In genomic region chr6:158027590-158028285, GRCh38 we compare ENCODE assay signal across 9 cellular contexts. TPM values are rescaled to one million over a fixed set of nuclear protein-coding genes. Genes with fewer than 3 reads are reported as not detected.
A peak's percentile ranks its signal among the peaks of the same experiment; 100 is the strongest.
DNase-seq lines count a peak whose midpoint lies in the region; ATAC-seq and TF ChIP-seq lines count a peak whose summit lies in the region.
"Had no signal": no experiment of that assay in that cellular context is flagged by ENCODE, and none has a peak within 500 bp of the region (broad histone marks: within the 10 kb centered on the region; RNA-seq: fewer than 3 reads in every experiment).

No MANE protein-coding gene starts in this region.

- H4K8ac ChIP-seq in IMR-90 (ENCODE audit: low read depth in 2 of 2, low read length in 2 of 2) = peak overlapping the region; percentile 64 to 91

- peak overlapping the region; percentile 84 for H3K14ac ChIP-seq in IMR-90 (replicated peaks; ENCODE audit: low read depth, low read length)

- no peaks in the 10 kb centered on the region for H3K27me3 Mint-ChIP-seq in chondrocyte (ENCODE audit: low read depth)
- no peaks in the 10 kb centered on the region for H3K27me3 Mint-ChIP-seq in naive thymus-derived CD8-positive, alpha-beta T cell

- H3K4me3 Mint-ChIP-seq in chondrocyte (ENCODE audit: unreplicated experiment) = no peak overlapping the region
- H3K4me3 Mint-ChIP-seq in naive thymus-derived CD8-positive, alpha-beta T cell = peak overlapping the region in 8 of 10 donors; percentile 4 to 86 (median 68)

- H4K91ac ChIP-seq in IMR-90 (ENCODE audit: insufficient read depth, low read depth, low read length) = peak overlapping the region; percentile 78

- H2AFZ ChIP-seq in IMR-90 (replicated peaks; ENCODE audit: low read length, poor library complexity) = peak overlapping the region; percentile 47

- TF ChIP-seq RAD21 in IMR-90 (IDR thresholded peaks at IDR 0.05; ENCODE audit: low read length) = no peak

- H3K9me1 ChIP-seq in IMR-90 (ENCODE audit: insufficient read depth, low read length) = peaks cover 28% of the 10 kb centered on the region

- H2BK5ac ChIP-seq in IMR-90 (ENCODE audit: low read depth, low read length, poor library complexity, severe bottlenecking) = peak overlapping the region; percentile 98

- no peak for TF ChIP-seq POLR2A in IMR-90 (IDR thresholded peaks at IDR 0.05; ENCODE audit: low read depth, low read length)

- H3K18ac ChIP-seq in IMR-90 (ENCODE audit: low read depth, low read length) = peak overlapping the region; percentile 24; the same call in 1 of the 2 replicates

- peaks cover 1% of the 10 kb centered on the region for H3K36me3 Mint-ChIP-seq in chondrocyte (ENCODE audit: low read depth)
- H3K36me3 Mint-ChIP-seq in naive thymus-derived CD8-positive, alpha-beta T cell = peaks cover 0 to 3% (median 0%) of the 10 kb centered on the region in 3 donors

- dilution Hi-C loops in IMR-90 (cut with HindIII; ENCODE audit: low sequenced_read_pairs, unreplicated experiment) = no loop called here

- H2BK20ac ChIP-seq in IMR-90 (ENCODE audit: low read depth, low read length) = peak overlapping the region; percentile 95

- peak overlapping the region; percentile 99 for H2AK5ac ChIP-seq in IMR-90 (ENCODE audit: low read depth, low read length)

- BruUV-seq in A673 (replicated peaks; lab: Mats Ljungman, UMichigan) (no TSS peak), IMR-90 (replicated peaks; lab: Mats Ljungman, UMichigan) (no TSS peak)

- H3K9ac ChIP-seq in IMR-90 (ENCODE audit: low read depth, low read length) = no peak overlapping the region
- H3K9ac ChIP-seq in colonic mucosa (ENCODE audit: low read depth in 2 of 2, low read length in 2 of 2) = no peak overlapping the region

- H3K4me3 ChIP-seq in A673 (ENCODE audit: low read depth, low read length, poor library complexity, severe bottlenecking) (no peak overlapping the region), IMR-90 (ENCODE audit: insufficient read depth, low read depth, low read length) (no peak overlapping the region), colonic mucosa (no peak overlapping the region)

- peak overlapping the region; percentile 99 for H2AK9ac ChIP-seq in IMR-90 (replicated peaks; ENCODE audit: low read depth, low read length, poor library complexity)

- H2BK15ac ChIP-seq in IMR-90 (ENCODE audit: low read depth, low read length) = peak overlapping the region; percentile 82; the same call in 2 of the 3 replicates

- no peaks in the 10 kb centered on the region for H4K20me1 ChIP-seq in IMR-90 (ENCODE audit: insufficient read depth, low read length)

- H3K79me1 ChIP-seq in IMR-90 (ENCODE audit: low read depth in 1 of 2, low read length in 2 of 2) = peaks cover 29 to 86% of the 10 kb centered on the region in 2 experiments

- ATAC-seq in IMR-90 (ENCODE audit: low read depth) = no peak
- no peak for ATAC-seq in naive thymus-derived CD8-positive, alpha-beta T cell

- H3K4me2 ChIP-seq in IMR-90 (ENCODE audit: low read depth, low read length) = no peak overlapping the region

- no peaks in the 10 kb centered on the region for H3K9me3 Mint-ChIP-seq in chondrocyte (ENCODE audit: low read depth)
- H3K9me3 Mint-ChIP-seq in naive thymus-derived CD8-positive, alpha-beta T cell = no peaks in the 10 kb centered on the region

- WGBS in IMR-90 (ENCODE audit: extremely low coverage in 2 of 2, insufficient read length in 1 of 2), 2 experiments = 81% methylated on average over 19 of the region's 22 CpGs; no CpG with 5 or more reads in 1 of the 2 experiments

- H3K36me3 ChIP-seq in A673 (ENCODE audit: insufficient read depth, low read length, poor library complexity, severe bottlenecking) = peaks cover 5% of the 10 kb centered on the region
- peaks cover 7% of the 10 kb centered on the region for H3K36me3 ChIP-seq in IMR-90 (ENCODE audit: control insufficient read depth, insufficient read depth, low read length)
- H3K36me3 ChIP-seq in colonic mucosa = no peaks in the 10 kb centered on the region

- H3K4me1 Mint-ChIP-seq in chondrocyte (ENCODE audit: low read depth) = peaks cover 69% of the 10 kb centered on the region
- peaks cover 34 to 52% (median 49%) of the 10 kb centered on the region in 4 donors for H3K4me1 Mint-ChIP-seq in naive thymus-derived CD8-positive, alpha-beta T cell

- CTCF ChIA-PET in A673 (lab: Charles Lee) (no interaction called here), IMR-90 (lab: Yijun Ruan, JAX) (no interaction called here)

- no peaks in the 10 kb centered on the region for H3K9me3 ChIP-seq in A673 (ENCODE audit: low read depth, low read length, poor library complexity, severe bottlenecking)
- H3K9me3 ChIP-seq in IMR-90 (ENCODE audit: control insufficient read depth, insufficient read depth, low read length) = no peaks in the 10 kb centered on the region
- H3K9me3 ChIP-seq in colonic mucosa = no peaks in the 10 kb centered on the region

- H4K5ac ChIP-seq in IMR-90 (ENCODE audit: low read depth, low read length) = peak overlapping the region; percentile 72

- no peak for TF ChIP-seq CTCF in A673 (conservative IDR thresholded peaks at IDR 0.05; ENCODE audit: low read depth, low read length)
- no peak for TF ChIP-seq CTCF in IMR-90 (conservative IDR thresholded peaks at IDR 0.05; ENCODE audit: low read depth, low read length)
- no peak for TF ChIP-seq CTCF in chondrocyte (IDR thresholded peaks at IDR 0.05)
- no peak for TF ChIP-seq CTCF in colonic mucosa (IDR thresholded peaks at IDR 0.05)

- peak overlapping the region; percentile 99 for H3K27ac Mint-ChIP-seq in chondrocyte (ENCODE audit: unreplicated experiment)
- peak overlapping the region; percentile 90 to 99 (median 98) for H3K27ac Mint-ChIP-seq in naive thymus-derived CD8-positive, alpha-beta T cell

- H3K4me1 ChIP-seq in A673 (ENCODE audit: insufficient read depth, low read length, poor library complexity, severe bottlenecking) (peaks cover 45% of the 10 kb centered on the region), IMR-90 (ENCODE audit: control insufficient read depth, insufficient read depth, low read length) (peaks cover 49% of the 10 kb centered on the region), colonic mucosa (peaks cover 12% of the 10 kb centered on the region)

- H3K27me3 ChIP-seq in A673 (replicated peaks; ENCODE audit: insufficient read depth, low read depth, low read length, poor library complexity) (no peaks in the 10 kb centered on the region), IMR-90 (ENCODE audit: control insufficient read depth, insufficient read depth, low read length) (no peaks in the 10 kb centered on the region), colonic mucosa (no peaks in the 10 kb centered on the region)

- peak overlapping the region; percentile 97 for H2BK120ac ChIP-seq in IMR-90 (ENCODE audit: low read depth, low read length)

- DNase-seq in A673 (ENCODE audit: low spot score) (no peak), IMR-90 (no peak), chondrocyte (ENCODE audit: low spot score) (peak; percentile 72), colonic mucosa (no peak), NCI-H2029 (lab: John Stamatoyannopoulos, UW) (no peak), NCI-H510A (lab: John Stamatoyannopoulos, UW) (no peak), SW480 (ENCODE audit: low spot score) (no peak)
- no peak for DNase-seq in naive thymus-derived CD8-positive, alpha-beta T cell
- DNase-seq: DMS153 had no signal

- no peak overlapping the region for H3K56ac ChIP-seq in IMR-90 (ENCODE audit: extremely low read depth, insufficient read depth, low read length)

- H3K23ac ChIP-seq in IMR-90 (ENCODE audit: low read depth, low read length) = peak overlapping the region; percentile 75

- in situ Hi-C loops in IMR-90 (cut with MboI; ENCODE audit: low sequenced_read_pairs) = no loop called here

- H3K4ac ChIP-seq in IMR-90 (ENCODE audit: low read depth, low read length) = peak overlapping the region; percentile 98

- POLR2A ChIA-PET in A673 (lab: Charles Lee; ENCODE audit: low non-redundant PET) = no interaction called here
- POLR2A ChIA-PET in IMR-90 (lab: Charles Lee; ENCODE audit: unreplicated experiment) = no interaction called here
- POLR2A ChIA-PET in naive thymus-derived CD8-positive, alpha-beta T cell (lab: Charles Lee) = interaction anchor here (1.5 kb wide), 1 partner anchor 46 kb away, joined by 4 read pairs; the partner anchor contains the start of gene SYNJ2

- intact Hi-C loops in A673 (cut with micrococcal nuclease; ENCODE audit: unreplicated experiment) (loop anchor here (5.0 kb wide), 1 partner anchor 45 kb away; the partner anchor contains the start of gene SYNJ2), IMR-90 (cut with micrococcal nuclease) (loop anchor here (2.0 kb wide), 1 partner anchor 13 kb away; no protein-coding TSS in a partner anchor), colonic mucosa (cut with DNase I) (no loop called here)

- H3K27ac ChIP-seq in A673 (ENCODE audit: low read depth, low read length, poor library complexity, severe bottlenecking) (peak overlapping the region; percentile 72), IMR-90 (ENCODE audit: insufficient read depth, low read length) (peak overlapping the region; percentile 93), colonic mucosa (no peak overlapping the region)

TF ChIP-seq in IMR-90, 13 proteins besides CTCF, POLR2A, EP300 and RAD21 (continues in another document):
- no peak for TF ChIP-seq CEBPB (IDR thresholded peaks at IDR 0.05; ENCODE audit: low read depth, low read length)
- TF ChIP-seq RCOR1 (IDR thresholded peaks at IDR 0.05; ENCODE audit: insufficient replicate concordance, low read length) = no peak
- TF ChIP-seq SMC3 (IDR thresholded peaks at IDR 0.05; ENCODE audit: low read depth, low read length) = no peak
- no peak for TF ChIP-seq BHLHE40 (IDR thresholded peaks at IDR 0.05; ENCODE audit: low read depth, low read length)
- TF ChIP-seq, protein P1, sequence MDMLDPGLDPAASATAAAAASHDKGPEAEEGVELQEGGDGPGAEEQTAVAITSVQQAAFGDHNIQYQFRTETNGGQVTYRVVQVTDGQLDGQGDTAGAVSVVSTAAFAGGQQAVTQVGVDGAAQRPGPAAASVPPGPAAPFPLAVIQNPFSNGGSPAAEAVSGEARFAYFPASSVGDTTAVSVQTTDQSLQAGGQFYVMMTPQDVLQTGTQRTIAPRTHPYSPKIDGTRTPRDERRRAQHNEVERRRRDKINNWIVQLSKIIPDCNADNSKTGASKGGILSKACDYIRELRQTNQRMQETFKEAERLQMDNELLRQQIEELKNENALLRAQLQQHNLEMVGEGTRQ (IDR thresholded peaks at IDR 0.05; ENCODE audit: low read depth, low read length) = no peak
- no peak for TF ChIP-seq RFX5 (IDR thresholded peaks at IDR 0.05; ENCODE audit: low read depth, low read length)
- no peak for TF ChIP-seq MXI1 (IDR thresholded peaks at IDR 0.05; ENCODE audit: borderline replicate concordance, low read depth, low read length)
- TF ChIP-seq FOS (IDR thresholded peaks at IDR 0.05; ENCODE audit: low read depth, low read length) = no peak

RNA-seq across cellular contexts. Expression of gene SYNJ2, which starts 46.1 kb away (rescaled TPM):
- total RNA-seq in A673 (2021) (34.5 and 37.0 TPM in 2 replicates), IMR-90 (2012; rRNA removed) (43.3 and 45.2 TPM in 2 replicates), chondrocyte (29.2 to 54.5 TPM (median 53.1 TPM) in 3 replicates), colonic mucosa (10 to 100 TPM; 46.0 to 53.5 TPM)
- polyA plus RNA-seq in IMR-90 (2012; rRNA removed) = 40.8 and 45.6 TPM in 2 replicates
- 21.2 and 29.0 TPM in 2 replicates for polyA plus RNA-seq in IMR-90 (2012; cell fraction: cytosol; rRNA removed)
- polyA plus RNA-seq in IMR-90 (2012; cell fraction: nucleus; rRNA removed; ENCODE audit: low replicate concordance) = 45.7 and 64.6 TPM in 2 replicates
- 10 to 100 TPM; 15.7 to 16.3 TPM for total RNA-seq in naive thymus-derived CD8-positive, alpha-beta T cell
- polyA plus RNA-seq in naive thymus-derived CD8-positive, alpha-beta T cell = 1 to 10 TPM; 5.2 to 8.5 (median 8.2) TPM
